Comparison of ENCODE assay signal across 29 cellular contexts in the genomic region with DNA sequence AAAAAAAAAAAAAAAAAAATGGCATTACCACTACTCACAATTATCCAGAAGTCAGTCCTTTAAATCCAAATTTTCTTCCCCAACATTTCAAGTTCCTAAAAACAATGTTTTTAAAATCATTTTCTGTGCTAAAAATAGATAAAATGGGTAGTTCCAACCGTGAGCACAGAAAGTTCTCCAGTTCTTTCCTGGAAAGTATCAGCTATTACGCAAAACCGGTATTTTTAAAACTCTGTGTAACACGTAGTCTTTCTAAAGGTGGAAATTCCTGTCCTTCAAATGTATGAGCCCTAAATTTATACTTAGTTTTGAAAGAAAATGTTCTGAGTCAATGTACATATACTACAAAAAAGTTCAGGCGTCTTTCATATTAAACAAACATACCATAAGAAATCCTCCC.
DNase-seq lines count a peak whose midpoint lies in the region; ATAC-seq and TF ChIP-seq lines count a peak whose summit lies in the region.
"Had no signal": no experiment of that assay in that cellular context is flagged by ENCODE, and none has a peak within 500 bp of the region (broad histone marks: within the 10 kb centered on the region; RNA-seq: fewer than 3 reads in every experiment).

No MANE protein-coding gene starts in this region.

- H3K9ac ChIP-seq in smooth muscle cell (ENCODE audit: low read depth): no peak overlapping the region
- H3K9ac ChIP-seq: KMS-11 had no signal

- H3K9me3 ChIP-seq in body of pancreas: no peaks in the 10 kb centered on the region
- H3K9me3 ChIP-seq in smooth muscle cell (replicated peaks; ENCODE audit: low read depth): no peaks in the 10 kb centered on the region
- H3K9me3 ChIP-seq: neutrophil, prostate gland had no signal

- H3K4me2 ChIP-seq in smooth muscle cell: no peak overlapping the region
- H3K4me2 ChIP-seq: KMS-11 had no signal

- no peak for TF ChIP-seq CTCF in body of pancreas (IDR thresholded peaks at IDR 0.05)
- no peak for TF ChIP-seq CTCF in fibroblast of the aortic adventitia (IDR thresholded peaks at IDR 0.05; ENCODE audit: insufficient read depth, low read length)
- TF ChIP-seq CTCF in smooth muscle cell (IDR thresholded peaks at IDR 0.05; ENCODE audit: borderline replicate concordance, insufficient read depth, poor library complexity, severe bottlenecking): no peak

- 17 to 25% methylated on average over 5 of the region's 5 CpGs for WGBS in body of pancreas, 2 donors
- 81% methylated on average over 5 of the region's 5 CpGs for WGBS in smooth muscle cell (ENCODE audit: low lambda C conversion rate)

- H3K79me2 ChIP-seq in smooth muscle cell (ENCODE audit: low read depth): no peaks in the 10 kb centered on the region

- peak; percentile 74 for ATAC-seq in body of pancreas
- ATAC-seq in sciatic nerve: no peak
- ATAC-seq: activated CD8-positive, alpha-beta memory T cell treated with anti-CD3 and anti-CD28 coated beads, Interleukin-2, amount 10 ng/mL, durations not matched to agents 7 days and 5 days; T-helper 17 cell had no signal

- in situ Hi-C loops in KBM-7 (cut with MboI; ENCODE audit: low pct_unique_long_range_greater_than_20kb, low sequenced_read_pairs): no loop called here

- H3K27me3 ChIP-seq in body of pancreas (no peaks in the 10 kb centered on the region), smooth muscle cell (ENCODE audit: low read depth) (no peaks in the 10 kb centered on the region)
- H3K27me3 ChIP-seq: dorsolateral prefrontal cortex, neutrophil had no signal

- peak overlapping the region; percentile 3 for H2AFZ ChIP-seq in smooth muscle cell (ENCODE audit: low read depth)

- intact Hi-C loops in body of pancreas (cut with DNase I): no loop called here
- intact Hi-C loops in sciatic nerve (cut with DNase I): no loop called here

- H3K27ac ChIP-seq in body of pancreas: peak overlapping the region in 3 of 4 donors; percentile 0 to 64 (median 58)
- H3K27ac ChIP-seq in smooth muscle cell (ENCODE audit: low read depth): no peak overlapping the region
- H3K27ac ChIP-seq: C4-2B, epithelial cell of prostate, KMS-11, neutrophil, VCaP had no signal

- DNase-seq in KBM-7 (peak; percentile 13), body of pancreas (no peak), fibroblast of the aortic adventitia (ENCODE audit: low read depth) (peak; percentile 39), smooth muscle cell (lab: John Stamatoyannopoulos, UW; ENCODE audit: unreplicated experiment) (no peak), ecto neural progenitor cell (ENCODE audit: low spot score) (no peak), KG1 (lab: John Stamatoyannopoulos, UW) (no peak), sciatic nerve (ENCODE audit: low spot score) (no peak)
- DNase-seq: activated CD4-positive, alpha-beta T cell treated with anti-CD3 and anti-CD28 coated beads for 48 hours; activated CD8-positive, alpha-beta memory T cell treated with anti-CD3 and anti-CD28 coated beads, Interleukin-2, amount 10 ng/mL, durations not matched to agents 7 days and 5 days; activated naive CD4-positive, alpha-beta T cell treated with anti-CD3 and anti-CD28 coated beads for 36 hours; amniotic stem cell; Calu3; central memory CD4-positive, alpha-beta T cell; dorsolateral prefrontal cortex; foreskin melanocyte; NCI-H1092 treated with DMSO at 0.1 percent for 48 hours; NCI-H1930; NCI-H345; NCI-H748 treated with DMSO at 0.1 percent for 48 hours; stimulated activated CD4-positive, alpha-beta T cell treated with anti-CD3 and anti-CD28 coated beads, Interleukin-1b, Interleukin-23, amount 100 ng/mL, for 48 hours; substantia nigra; T-helper 17 cell had no signal

- H3K4me1 ChIP-seq in body of pancreas (peaks cover 23% of the 10 kb centered on the region), smooth muscle cell (ENCODE audit: low read depth) (peaks cover 5% of the 10 kb centered on the region)
- H3K4me1 ChIP-seq: prostate gland had no signal

- H3K4me3 ChIP-seq in body of pancreas (no peak overlapping the region), fibroblast of the aortic adventitia (ENCODE audit: low read depth, low read length) (no peak overlapping the region), smooth muscle cell (no peak overlapping the region)
- H3K4me3 ChIP-seq: dorsolateral prefrontal cortex, prostate gland, skin epidermis had no signal

- no peaks in the 10 kb centered on the region for H3K36me3 ChIP-seq in body of pancreas (replicated peaks in 1 of 2; ENCODE audit: insufficient read depth in 1 of 2, low read depth in 2 of 2)
- H3K36me3 ChIP-seq in smooth muscle cell (ENCODE audit: low read depth): no peaks in the 10 kb centered on the region
- H3K36me3 ChIP-seq: neutrophil, prostate gland had no signal

- TF ChIP-seq POLR2A in body of pancreas (IDR thresholded peaks at IDR 0.05): no peak

- H3F3A ChIP-seq in smooth muscle cell (ENCODE audit: low read depth): no peaks in the 10 kb centered on the region

- no peaks in the 10 kb centered on the region for H4K20me1 ChIP-seq in smooth muscle cell (ENCODE audit: low read depth)

Comparison
In these comparisons a context has a peak if more than half of its experiments do, and no peak if none do; other contexts are left out.
1. DNase-seq: peak in KBM-7 (single experiment) and fibroblast of the aortic adventitia (single experiment); none in body of pancreas (0 of 4), smooth muscle cell (single experiment), ecto neural progenitor cell (single experiment), KG1 (single experiment) and sciatic nerve (single experiment).